Comparison of ENCODE assay signal across 15 cellular contexts in the genomic region with DNA sequence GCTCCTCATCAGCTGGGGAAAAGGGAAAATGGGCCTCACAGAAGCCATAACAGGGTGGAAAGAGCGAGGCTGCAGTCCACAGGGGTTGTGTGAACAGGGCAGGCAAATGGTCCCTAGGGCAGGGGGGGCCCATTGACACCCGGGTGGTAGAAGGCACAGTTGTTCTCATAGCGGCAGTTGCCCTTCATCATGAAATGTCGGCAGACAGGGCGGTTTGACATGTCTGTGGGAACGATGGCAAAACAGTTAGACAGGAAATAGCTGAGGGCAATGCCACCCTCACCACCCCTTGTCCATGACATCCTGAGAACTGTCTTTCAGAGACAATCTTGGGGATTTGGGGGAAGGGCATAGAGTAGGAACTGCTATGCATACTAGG. TPM values are rescaled to one million over a fixed set of nuclear protein-coding genes. Genes with fewer than 3 reads are reported as not detected.
DNase-seq lines count a peak whose midpoint lies in the region; ATAC-seq and TF ChIP-seq lines count a peak whose summit lies in the region.
"Had no signal": no experiment of that assay in that cellular context is flagged by ENCODE, and none has a peak within 500 bp of the region (broad histone marks: within the 10 kb centered on the region; RNA-seq: fewer than 3 reads in every experiment).

No MANE protein-coding gene starts in this region.

- ATAC-seq in HG03520 (IDR thresholded peaks at IDR 0.05; ENCODE audit: unreplicated experiment) (no peak), GM19395 (IDR thresholded peaks at IDR 0.05; ENCODE audit: unreplicated experiment) (no peak)
- ATAC-seq: body of pancreas, WTC11 had no signal

- H2AK5ac ChIP-seq in mesenchymal stem cell (ENCODE audit: low read length, severe bottlenecking): no peak overlapping the region

- H3K4me2 ChIP-seq in mesenchymal stem cell (ENCODE audit: low read length, poor library complexity, severe bottlenecking): no peak overlapping the region

- no peak overlapping the region for H3K4ac ChIP-seq in mesenchymal stem cell (ENCODE audit: low read depth in 1 of 2, low read length in 2 of 2)

- H4K91ac ChIP-seq in mesenchymal stem cell (ENCODE audit: low read length): peak overlapping the region; percentile 13

- H3K27me3 ChIP-seq in AG04450 (ENCODE audit: control insufficient read depth, insufficient read depth, low read length) (no peaks in the 10 kb centered on the region), mesenchymal stem cell (ENCODE audit: control insufficient read depth in 1 of 2, insufficient read depth in 1 of 2, low read length in 2 of 2) (no peaks in the 10 kb centered on the region), breast epithelium (no peaks in the 10 kb centered on the region)
- H3K27me3 ChIP-seq: body of pancreas had no signal

- no peak overlapping the region for H3K23ac ChIP-seq in mesenchymal stem cell (ENCODE audit: low read length in 2 of 2)

- no peak overlapping the region for H2BK120ac ChIP-seq in mesenchymal stem cell (ENCODE audit: low read depth, low read length)

- H2BK5ac ChIP-seq in mesenchymal stem cell (ENCODE audit: low read depth, low read length, poor library complexity, severe bottlenecking): no peak overlapping the region

- 95% methylated on average over 5 of the region's 6 CpGs for WGBS in mesenchymal stem cell

- H3K9ac ChIP-seq in mesenchymal stem cell (ENCODE audit: low read length): no peak overlapping the region

- peaks cover 25% of the 10 kb centered on the region for H3K79me1 ChIP-seq in mesenchymal stem cell (replicated peaks; ENCODE audit: low read length, poor library complexity, severe bottlenecking)

- no peak overlapping the region for H3K14ac ChIP-seq in mesenchymal stem cell (ENCODE audit: low read length in 2 of 2)

- TF ChIP-seq POLR2A in breast epithelium (IDR thresholded peaks at IDR 0.05): no peak

- H3K9me3 ChIP-seq in AG04450 (ENCODE audit: control insufficient read depth, insufficient read depth, low read length) (no peaks in the 10 kb centered on the region; the same call in 1 of the 2 replicates), KOPT-K1 (ENCODE audit: insufficient read depth, low read length, poor library complexity, severe bottlenecking) (no peaks in the 10 kb centered on the region), mesenchymal stem cell (ENCODE audit: control insufficient read depth, low read length) (no peaks in the 10 kb centered on the region), breast epithelium (no peaks in the 10 kb centered on the region)
- H3K9me3 ChIP-seq: body of pancreas had no signal

- H3K4me3 ChIP-seq in AG04450 (ENCODE audit: low read depth, low read length) (no peak overlapping the region), mesenchymal stem cell (ENCODE audit: insufficient read depth in 1 of 2, low read depth in 1 of 2, low read length in 2 of 2) (no peak overlapping the region), breast epithelium (no peak overlapping the region)
- H3K4me3 ChIP-seq: body of pancreas, lung had no signal

- no peak overlapping the region for H4K8ac ChIP-seq in mesenchymal stem cell (ENCODE audit: low read length)

- no peak overlapping the region for H2BK15ac ChIP-seq in mesenchymal stem cell (ENCODE audit: low read depth, poor library complexity, severe bottlenecking)

- intact Hi-C loops in breast epithelium (cut with DNase I; ENCODE audit: low total_unique reads): no loop called here

- no peak overlapping the region for H2AFZ ChIP-seq in mesenchymal stem cell (ENCODE audit: low read depth, low read length)

- POLR2A ChIA-PET in AG04450 (lab: Yijun Ruan, JAX): interaction anchor here (1.0 to 6.4 kb wide), 3 partner anchors 9 to 13 kb away, joined by 4 to 69 read pairs (median 7); no protein-coding TSS in a partner anchor

- H3K4me1 ChIP-seq in mesenchymal stem cell (ENCODE audit: control insufficient read depth, insufficient read depth, low read depth, low read length): no peaks in the 10 kb centered on the region
- no peaks in the 10 kb centered on the region for H3K4me1 ChIP-seq in breast epithelium
- H3K4me1 ChIP-seq: body of pancreas had no signal

- no peak overlapping the region for H2BK12ac ChIP-seq in mesenchymal stem cell (ENCODE audit: low read length in 2 of 2)

- TF ChIP-seq CTCF in 22Rv1 (IDR thresholded peaks at IDR 0.05) (no peak), AG04450 (IDR thresholded peaks at IDR 0.05; ENCODE audit: low read depth, low read length) (no peak), breast epithelium (IDR thresholded peaks at IDR 0.05) (no peak)

- CTCF ChIA-PET in AG04450 (lab: Charles Lee): no interaction called here

- H3K36me3 ChIP-seq in KOPT-K1 (ENCODE audit: insufficient read depth, low read length): peaks cover 96% of the 10 kb centered on the region
- H3K36me3 ChIP-seq in mesenchymal stem cell (ENCODE audit: control insufficient read depth in 1 of 2, insufficient read depth in 2 of 2, low read depth in 1 of 2, low read length in 2 of 2): peaks cover 57 to 65% of the 10 kb centered on the region in 2 experiments
- peaks cover 28% of the 10 kb centered on the region for H3K36me3 ChIP-seq in breast epithelium

- H3K27ac ChIP-seq in 22Rv1 (0 out of 2 replicates have a peak overlapping the region, but pooled peaks have one; percentile 36), AG04450 (ENCODE audit: low read depth, low read length) (peak overlapping the region; percentile 21), KOPT-K1 (ENCODE audit: low read depth, low read length, poor library complexity, severe bottlenecking) (peak overlapping the region; percentile 94), mesenchymal stem cell (ENCODE audit: low read length, poor library complexity, severe bottlenecking) (no peak overlapping the region), breast epithelium (no peak overlapping the region)
- H3K27ac ChIP-seq: body of pancreas had no signal

- H3K18ac ChIP-seq in mesenchymal stem cell (ENCODE audit: low read depth in 1 of 2, low read length in 2 of 2): no peak overlapping the region

- no peak for DNase-seq in AG04450 (ENCODE audit: low read depth, low spot score)
- DNase-seq in mesenchymal stem cell: no peak
- DNase-seq in breast epithelium (ENCODE audit: low spot score in 2 of 2): no peak
- DNase-seq: activated naive CD4-positive, alpha-beta T cell treated with anti-CD3 and anti-CD28 coated beads, Interleukin-2, amount 50 U/mL, for 16 hours; body of pancreas; HCEC 1CT; MM.1S; NCI-H1436 treated with DMSO at 0.1 percent for 48 hours; stimulated activated naive CD4-positive, alpha-beta T cell treated with Interleukin-2 at 50 U/mL for 16 hours had no signal

RNA-seq across cellular contexts. Expression of a gene that starts 15.6 kb away (rescaled TPM):
- 32.9 and 43.2 TPM in 2 replicates for polyA plus RNA-seq in AG04450 (2011; rRNA removed)
- 130 and 148 TPM in 2 replicates for polyA minus RNA-seq in AG04450 (2011; rRNA and poly(A)+ RNA removed)
- 55.9 TPM for polyA plus RNA-seq in mesenchymal stem cell (2013, experiment 1 of 2)
- 52.8 TPM for polyA plus RNA-seq in mesenchymal stem cell (2013, experiment 2 of 2)
- total RNA-seq in breast epithelium: 10 to 100 TPM; 17.3 to 51.1 (median 26.5) TPM

RNA-seq across cellular contexts. Expression of a gene that starts 16.2 kb away (rescaled TPM):
- 56.6 and 59.8 TPM in 2 replicates for polyA plus RNA-seq in AG04450 (2011; rRNA removed)
- polyA minus RNA-seq in AG04450 (2011; rRNA and poly(A)+ RNA removed): 40.5 and 47.8 TPM in 2 replicates
- polyA plus RNA-seq in mesenchymal stem cell (2013, experiment 1 of 2): 38.7 TPM
- 39.7 TPM for polyA plus RNA-seq in mesenchymal stem cell (2013, experiment 2 of 2)
- 10 to 100 TPM; 42.1 to 70.8 (median 52.4) TPM for total RNA-seq in breast epithelium

RNA-seq across cellular contexts. Expression of a gene that starts 25.2 kb away (rescaled TPM):
- polyA plus RNA-seq in AG04450 (2011; rRNA removed): 10.8 and 13.1 TPM in 2 replicates
- polyA minus RNA-seq in AG04450 (2011; rRNA and poly(A)+ RNA removed): 9.0 and 10.6 TPM in 2 replicates
- polyA plus RNA-seq in mesenchymal stem cell (2013, experiment 1 of 2): 14.3 TPM
- 13.5 TPM for polyA plus RNA-seq in mesenchymal stem cell (2013, experiment 2 of 2)
- 10 to 100 TPM in 1 of 3 donors, 1 to 10 TPM in 2; 5.3 to 10.5 (median 8.8) TPM for total RNA-seq in breast epithelium

RNA-seq across cellular contexts. Expression of a gene that starts 30.2 kb away (rescaled TPM):
- polyA plus RNA-seq in AG04450 (2011; rRNA removed): 32.3 and 38.7 TPM in 2 replicates
- polyA minus RNA-seq in AG04450 (2011; rRNA and poly(A)+ RNA removed): 75.5 and 88.4 TPM in 2 replicates
- 50.0 TPM for polyA plus RNA-seq in mesenchymal stem cell (2013, experiment 1 of 2)
- 49.7 TPM for polyA plus RNA-seq in mesenchymal stem cell (2013, experiment 2 of 2)
- total RNA-seq in breast epithelium: 10 to 100 TPM; 41.0 to 55.2 (median 51.5) TPM

RNA-seq across cellular contexts. Expression of a gene that starts 44.3 kb away (rescaled TPM):
- 26.8 and 27.3 TPM in 2 replicates for polyA plus RNA-seq in AG04450 (2011; rRNA removed)
- polyA minus RNA-seq in AG04450 (2011; rRNA and poly(A)+ RNA removed): 33.7 and 37.1 TPM in 2 replicates
- 14.0 TPM for polyA plus RNA-seq in mesenchymal stem cell (2013, experiment 1 of 2)
- 13.0 TPM for polyA plus RNA-seq in mesenchymal stem cell (2013, experiment 2 of 2)
- total RNA-seq in breast epithelium: 10 to 100 TPM in 2 of 3 donors, 1 to 10 TPM in 1; 9.0 to 28.4 (median 12.1) TPM

Comparison
In these comparisons a context has a peak if more than half of its experiments do, and no peak if none do; other contexts are left out.
1. H3K27ac ChIP-seq: peak in 22Rv1 (single experiment), AG04450 (single experiment) and KOPT-K1 (single experiment); none in mesenchymal stem cell (single experiment) and breast epithelium (0 of 2).